8 cellular contexts compared by ENCODE assay signal in the genomic region with DNA sequence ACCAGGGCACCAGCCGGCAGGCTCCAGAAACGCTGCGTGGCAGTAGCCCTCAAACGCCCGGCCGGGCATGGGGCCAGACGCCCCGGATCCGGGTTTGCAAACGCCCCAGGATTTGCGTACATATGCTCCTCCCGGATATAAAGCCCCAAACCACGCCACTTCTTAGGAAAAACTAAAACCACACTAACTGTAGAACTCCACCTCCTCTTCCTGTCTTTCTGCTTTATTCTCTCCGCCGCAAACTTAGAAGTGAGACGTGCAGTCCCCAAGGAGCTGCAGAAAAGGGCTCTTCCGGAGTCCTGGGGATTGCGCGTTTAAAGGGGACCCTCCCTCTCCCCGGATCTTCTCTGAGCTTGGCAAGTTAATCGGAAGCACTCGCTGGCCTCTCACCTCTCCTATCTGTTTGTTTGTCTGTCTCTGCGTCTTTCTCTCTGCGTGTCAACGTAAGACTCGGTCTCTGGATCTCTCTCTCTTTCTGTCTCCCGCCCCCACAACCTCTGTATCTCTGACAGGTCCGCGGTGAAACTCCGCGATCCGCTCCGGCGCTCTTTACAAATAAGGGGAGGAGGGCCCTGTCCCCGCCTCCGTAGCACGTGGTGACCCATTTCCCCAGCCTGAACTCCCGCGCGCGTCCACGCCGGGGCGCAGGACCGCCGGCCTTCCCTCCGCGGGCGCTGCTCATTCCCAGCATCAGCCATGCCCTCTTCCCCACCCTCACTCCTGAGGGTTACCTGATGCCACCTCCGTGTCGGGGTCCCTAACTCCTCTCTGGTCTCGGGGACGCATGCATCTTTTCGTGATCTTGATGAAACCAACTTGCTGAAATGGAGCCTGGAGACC. TPM values are rescaled to one million over a fixed set of nuclear protein-coding genes. Genes with fewer than 3 reads are reported as not detected.
DNase-seq lines count a peak whose midpoint lies in the region; ATAC-seq and TF ChIP-seq lines count a peak whose summit lies in the region.

SLC39A8 (minus strand) TSS at position 528 of the 840 bp plus-strand sequence. CDS start 820 bp downstream, outside the sequence.

- peak within 1 kb of the TSS; percentile 20 for H3K9ac ChIP-seq in HUES48 (ENCODE audit: low read depth, low read length)

- peak within 1 kb of the TSS; percentile 97 for H3K4me2 ChIP-seq in OCI-LY7 (ENCODE audit: low read length)

- peaks cover 30% of the 10 kb centered on the region for H4K20me1 ChIP-seq in OCI-LY7 (ENCODE audit: insufficient read depth, low read length)

- H3K4me3 ChIP-seq in HUES48 (ENCODE audit: low read depth, low read length), result peak within 1 kb of the TSS; percentile 60
- H3K4me3 ChIP-seq in OCI-LY7 (ENCODE audit: low read depth, low read length, poor library complexity, severe bottlenecking), result peak within 1 kb of the TSS; percentile 78

- peaks cover 42% of the 10 kb centered on the region for H3K4me1 ChIP-seq in HUES48 (ENCODE audit: control insufficient read depth, insufficient read depth, low read length)
- H3K4me1 ChIP-seq in OCI-LY7 (ENCODE audit: insufficient read depth, low read length, poor library complexity, severe bottlenecking), result peaks cover 42% of the 10 kb centered on the region

- H3K9me2 ChIP-seq in OCI-LY7 (ENCODE audit: insufficient read depth, low read length), result no peaks in the 10 kb centered on the region

- DNase-seq in DMS 273 (lab: John Stamatoyannopoulos, UW; ENCODE audit: unreplicated experiment), result peak; percentile 93
- peak; percentile 93 for DNase-seq in OCI-LY7 (ENCODE audit: low spot score)
- peak; percentile 74 for DNase-seq in activated T-cell treated with anti-CD3 and anti-CD28 coated beads for 1 hour (ENCODE audit: low read depth)
- peak; percentile 85 for DNase-seq in epidermal melanocyte (ENCODE audit: insufficient read length, low spot score)
- peak; percentile 84 for DNase-seq in mucosa of gallbladder (ENCODE audit: low spot score)
- peak; percentile 80 for DNase-seq in stimulated activated CD8-positive, alpha-beta memory T cell treated with anti-CD3 and anti-CD28 coated beads, Interleukin-4, amount 100 ng/mL, for 24 hours (ENCODE audit: low read depth)

- H3K36me3 ChIP-seq in HUES48 (ENCODE audit: control insufficient read depth, insufficient read depth, low read length) (no peaks in the 10 kb centered on the region), OCI-LY7 (ENCODE audit: insufficient read depth, low read length) (no peaks in the 10 kb centered on the region)

- H2AFZ ChIP-seq in OCI-LY7 (ENCODE audit: low read length), result peak within 1 kb of the TSS; percentile 83

- peak; percentile 84 for TF ChIP-seq CTCF in OCI-LY7 (conservative IDR thresholded peaks at IDR 0.05; ENCODE audit: low read length)

- no peaks in the 10 kb centered on the region for H3K9me3 ChIP-seq in HUES48 (ENCODE audit: control insufficient read depth, insufficient read depth, low read length)
- H3K9me3 ChIP-seq in OCI-LY7 (ENCODE audit: low read length), result no peaks in the 10 kb centered on the region

- peak; percentile 81 for ATAC-seq in GM21423 (IDR thresholded peaks at IDR 0.05; ENCODE audit: unreplicated experiment)

- POLR2A ChIA-PET in OCI-LY7 (lab: Charles Lee), result interaction anchor here (0.9 to 2.6 kb wide), 10 partner anchors 10 to 524 kb away, joined by 3 to 13 read pairs (median 4); partner anchors contain the start of gene CISD2

- peaks cover 44% of the 10 kb centered on the region for H3K27me3 ChIP-seq in HUES48 (ENCODE audit: control insufficient read depth, insufficient read depth, low read length)

- H3K27ac ChIP-seq in HUES48 (ENCODE audit: low read depth, low read length), result peak within 1 kb of the TSS; percentile 68
- H3K27ac ChIP-seq in OCI-LY7 (ENCODE audit: low read depth, low read length, poor library complexity, severe bottlenecking), result peak within 1 kb of the TSS; percentile 94

- H3K79me2 ChIP-seq in OCI-LY7 (ENCODE audit: insufficient read depth, low read depth, low read length), result peaks cover 38% of the 10 kb centered on the region

- intact Hi-C loops in OCI-LY7 (cut with micrococcal nuclease; ENCODE audit: unreplicated experiment), result loop anchor here (1.0 to 5.0 kb wide), 9 partner anchors 37 to 998 kb away; partner anchors contain the start of genes BDH2, CISD2, PPP3CA and SLC9B2

- TSS peak; percentile 85 for BruUV-seq in OCI-LY7 (replicated peaks; lab: Mats Ljungman, UMichigan)

- CTCF ChIA-PET in OCI-LY7 (lab: Charles Lee; ENCODE audit: unreplicated experiment), result no interaction called here

RNA-seq across cellular contexts. Expression of gene SLC39A8, which starts in this region (rescaled TPM):
- total RNA-seq in OCI-LY7 (2014; rRNA removed; shearing (Covaris generic)), result 29.2 and 35.4 TPM in 2 replicates
- total RNA-seq in OCI-LY7 (2022) (57.0 and 60.5 TPM in 2 replicates), mucosa of gallbladder (8.3 TPM)

Comparison
In these comparisons a context has a peak if more than half of its experiments do, and no peak if none do; other contexts are left out.
1. Peak in every context shown above with its lines: DNase-seq, ATAC-seq, H3K4me3 ChIP-seq and H3K27ac ChIP-seq.